In genomic region chr5:32172186-32172901, GRCh38 we compare ENCODE assay signal across 8 cellular contexts. TPM values are rescaled to one million over a fixed set of nuclear protein-coding genes. Genes with fewer than 3 reads are reported as not detected.
DNase-seq lines count a peak whose midpoint lies in the region; ATAC-seq and TF ChIP-seq lines count a peak whose summit lies in the region.
"Not testable (repeated sequence)": the region's sequence is repeated elsewhere in the genome, so short reads cannot be mapped to it uniquely, and the experiment has no call there.

No MANE protein-coding gene starts in this region.

- CTCF ChIA-PET in AG04449 (lab: Yijun Ruan, JAX): interaction anchor here (0.9 kb wide), 1 partner anchor 9 kb away, joined by 4 read pairs; no protein-coding TSS in a partner anchor

- not testable (repeated sequence) for H3K27me3 ChIP-seq in HAP-1 (ENCODE audit: low read depth); breast epithelium

- not testable (repeated sequence) for DNase-seq in AG04449 (ENCODE audit: low read depth, low spot score); breast epithelium (ENCODE audit: low spot score in 2 of 2)
- DNase-seq in HAP-1 (ENCODE audit: low spot score in 2 of 2): peak in 1 of 2 experiments; percentile 47
- peak; percentile 67 for DNase-seq in NCI-H748 (lab: John Stamatoyannopoulos, UW; ENCODE audit: unreplicated experiment)
- DNase-seq in activated CD4-positive, alpha-beta T cell treated with anti-CD3 and anti-CD28 coated beads, Interleukin-2, amount 50 U/mL, for 4 hours: peak; percentile 2 to 3
- peak; percentile 51 for DNase-seq in Right ventricle myocardium superior
- peak; percentile 13 for DNase-seq in mucosa of gallbladder (ENCODE audit: low spot score)
- DNase-seq in stimulated activated CD4-positive, alpha-beta T cell treated with anti-CD3 and anti-CD28 coated beads, Interleukin-15, amount 100 ng/mL, for 24 hours: peak; percentile 45

- peak overlapping the region; percentile 99 to 100 for H3K27ac ChIP-seq in breast epithelium

- TF ChIP-seq CTCF in AG04449 (IDR thresholded peaks at IDR 0.05; ENCODE audit: insufficient read depth, low read length, missing control alignments); breast epithelium (IDR thresholded peaks at IDR 0.05): not testable (repeated sequence)

- POLR2A ChIA-PET in AG04449 (lab: Yijun Ruan, JAX): not testable (repeated sequence)

- TF ChIP-seq POLR2A in breast epithelium (IDR thresholded peaks at IDR 0.05): not testable (repeated sequence)

- not testable (repeated sequence) for H3K9me3 ChIP-seq in HAP-1, breast epithelium

- not testable (repeated sequence) for ATAC-seq in Right ventricle myocardium superior (ENCODE audit: poor library complexity)

- H3K4me1 ChIP-seq in HAP-1: peaks cover 22% of the 10 kb centered on the region
- peaks cover 0 to 15% of the 10 kb centered on the region in 2 donors for H3K4me1 ChIP-seq in breast epithelium

- intact Hi-C loops in breast epithelium (cut with DNase I; ENCODE audit: low total_unique reads): not testable (repeated sequence)
- intact Hi-C loops in Right ventricle myocardium superior (cut with DNase I): loop anchor here (5.0 kb wide), 1 partner anchor 70 kb away; no protein-coding TSS in a partner anchor

- H3K4me3 ChIP-seq in AG04449 (ENCODE audit: low read depth, low read length) (peak overlapping the region; percentile 87), HAP-1 (peak overlapping the region; percentile 96), breast epithelium (peak overlapping the region; percentile 92 to 99 (median 95))

- in situ Hi-C loops in HAP-1 (cut with MboI; ENCODE audit: low sequenced_read_pairs): not testable (repeated sequence)

- H3K36me3 ChIP-seq in HAP-1 (replicated peaks): peaks cover 47% of the 10 kb centered on the region
- H3K36me3 ChIP-seq in breast epithelium: not testable (repeated sequence)

RNA-seq across cellular contexts. Expression of gene GOLPH3, which starts 1.8 kb away (rescaled TPM):
- 100 to 1,000 TPM in 1 of 3 donors, 10 to 100 TPM in 2; 83.2 to 100 (median 87.8) TPM for total RNA-seq in breast epithelium
- 35.9 TPM for total RNA-seq in Right ventricle myocardium superior
- 154 TPM for total RNA-seq in mucosa of gallbladder
